ENCODE assay signal across 8 cellular contexts in the genomic region with DNA sequence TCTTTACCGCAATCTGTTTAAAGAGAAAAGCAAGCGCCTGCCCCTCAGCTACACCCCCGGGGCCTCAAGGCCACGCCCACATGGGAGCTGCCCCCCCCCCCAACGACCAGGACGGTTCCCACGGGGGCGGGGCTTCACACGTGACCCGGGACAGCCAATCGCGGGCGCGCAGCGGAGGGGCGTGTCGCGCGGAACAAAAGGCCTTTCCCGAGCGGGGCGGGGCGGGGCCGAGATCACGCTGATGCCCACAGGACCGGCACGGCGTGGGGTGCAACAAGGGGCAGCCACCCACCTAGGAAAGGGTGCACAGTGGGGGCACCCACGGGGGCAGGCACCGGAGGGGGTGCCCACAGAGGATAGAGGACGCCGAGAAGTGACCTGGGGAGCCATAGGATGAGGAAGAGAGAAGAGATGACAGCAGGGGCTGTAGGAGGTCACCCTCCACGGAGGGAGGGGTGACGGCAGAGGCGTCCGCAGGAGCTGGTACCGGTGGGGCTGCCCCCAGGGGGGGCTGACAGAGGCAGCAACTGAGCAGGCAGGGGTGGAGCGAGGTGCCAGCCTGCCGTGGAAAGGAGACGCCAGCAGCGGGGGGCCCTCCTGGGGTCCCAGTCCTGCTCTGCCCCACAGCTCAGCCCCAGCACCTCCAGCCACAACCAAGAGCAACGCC. TPM values are rescaled to one million over a fixed set of nuclear protein-coding genes. Genes with fewer than 3 reads are reported as not detected.
DNase-seq lines count a peak whose midpoint lies in the region; ATAC-seq and TF ChIP-seq lines count a peak whose summit lies in the region.

No MANE protein-coding gene starts in this region.

- H3K4me1 Mint-ChIP-seq in T-helper 1 cell treated with Interleukin-12 subunit alpha and Interleukin-12 subunit beta and Interleukin-4 antibody, amounts not matched to agents 30 μg/mL and 1 μg/mL, for 36 hours (ENCODE audit: low read depth) = peaks cover 5% of the 10 kb centered on the region

- H3K9me3 ChIP-seq in prostate gland (no peaks in the 10 kb centered on the region), upper lobe of left lung (no peaks in the 10 kb centered on the region)

- no peak for TF ChIP-seq EP300 in upper lobe of left lung (IDR thresholded peaks at IDR 0.05)

- H3K27ac Mint-ChIP-seq in T-helper 1 cell treated with Interleukin-12 subunit alpha and Interleukin-12 subunit beta and Interleukin-4 antibody, amounts not matched to agents 30 μg/mL and 1 μg/mL, for 36 hours = peak overlapping the region; percentile 31

- peak overlapping the region; percentile 20 to 37 for H3K27ac ChIP-seq in prostate gland
- peak overlapping the region in 2 of 4 donors; percentile 13 to 61 for H3K27ac ChIP-seq in upper lobe of left lung

- H3K36me3 ChIP-seq in prostate gland (peaks cover 0 to 3% of the 10 kb centered on the region in 2 donors), upper lobe of left lung (peaks cover 0 to 45% (median 16%) of the 10 kb centered on the region in 4 donors)

- intact Hi-C loops in left ventricle myocardium superior (cut with micrococcal nuclease) = no loop called here
- intact Hi-C loops in prostate gland (cut with DNase I) = loop anchor here (5.0 kb wide), 1 partner anchor 51 kb away; no protein-coding TSS in a partner anchor

- peak overlapping the region; percentile 12 to 32 for H3K4me3 ChIP-seq in prostate gland
- H3K4me3 ChIP-seq in upper lobe of left lung = peak overlapping the region in 3 of 4 donors; percentile 40 to 49 (median 42)

- ATAC-seq in HG02610 (IDR thresholded peaks at IDR 0.05; ENCODE audit: unreplicated experiment) = peak; percentile 76
- ATAC-seq in left ventricle myocardium superior = peak; percentile 97
- peak; percentile 95 to 97 for ATAC-seq in upper lobe of left lung (ENCODE audit: low FRiP score in 2 of 2)

- no peaks in the 10 kb centered on the region for H3K27me3 ChIP-seq in prostate gland (replicated peaks; ENCODE audit: insufficient read depth)
- no peaks in the 10 kb centered on the region for H3K27me3 ChIP-seq in upper lobe of left lung

- H3K4me1 ChIP-seq in prostate gland (replicated peaks) (peaks cover 3% of the 10 kb centered on the region), upper lobe of left lung (peaks cover 14 to 27% (median 17%) of the 10 kb centered on the region in 4 donors)

- H3K4me3 Mint-ChIP-seq in T-helper 1 cell treated with Interleukin-12 subunit alpha and Interleukin-12 subunit beta and Interleukin-4 antibody, amounts not matched to agents 30 μg/mL and 1 μg/mL, for 36 hours = peak overlapping the region; percentile 40

- H3K27me3 Mint-ChIP-seq in T-helper 1 cell treated with Interleukin-12 subunit alpha and Interleukin-12 subunit beta and Interleukin-4 antibody, amounts not matched to agents 30 μg/mL and 1 μg/mL, for 36 hours (ENCODE audit: low read depth) = no peaks in the 10 kb centered on the region

- TF ChIP-seq POLR2A in prostate gland (IDR thresholded peaks at IDR 0.05) (no peak), upper lobe of left lung (IDR thresholded peaks at IDR 0.05) (no peak)

- DNase-seq in GF-D8 (lab: John Stamatoyannopoulos, UW) (peak; percentile 60), NCI-H128 (lab: John Stamatoyannopoulos, UW; ENCODE audit: unreplicated experiment) (peak; percentile 58), amygdala (lab: John Stamatoyannopoulos, UW) (peak; percentile 49 to 97 (median 91)), left ventricle myocardium superior (peak; percentile 97), prostate gland (ENCODE audit: low spot score) (peak; percentile 93), upper lobe of left lung (peak; percentile 91 to 100)

- H3K36me3 Mint-ChIP-seq in T-helper 1 cell treated with Interleukin-12 subunit alpha and Interleukin-12 subunit beta and Interleukin-4 antibody, amounts not matched to agents 30 μg/mL and 1 μg/mL, for 36 hours (ENCODE audit: low read depth) = peaks cover 3% of the 10 kb centered on the region

- TF ChIP-seq CTCF in prostate gland (IDR thresholded peaks at IDR 0.05) = no peak
- TF ChIP-seq CTCF in upper lobe of left lung (IDR thresholded peaks at IDR 0.05) = no peak

- no peaks in the 10 kb centered on the region for H3K9me3 Mint-ChIP-seq in T-helper 1 cell treated with Interleukin-12 subunit alpha and Interleukin-12 subunit beta and Interleukin-4 antibody, amounts not matched to agents 30 μg/mL and 1 μg/mL, for 36 hours

- WGBS in prostate gland = 3% methylated on average over 38 of the region's 42 CpGs
- WGBS in upper lobe of left lung, 2 donors = 7 to 8% methylated on average over 30 to 38 of the region's 42 CpGs

RNA-seq across cellular contexts. Expression of a gene that starts 6.2 kb away (rescaled TPM):
- 16.4 TPM for total RNA-seq in left ventricle myocardium superior
- total RNA-seq in prostate gland = 10 to 100 TPM; 32.6 to 96.7 TPM
- total RNA-seq in upper lobe of left lung = 10 to 100 TPM in 5 of 6 donors, 1 to 10 TPM in 1; 7.6 to 83.8 (median 28.0) TPM

RNA-seq across cellular contexts. Expression of a gene that starts 12.2 kb away (rescaled TPM):
- total RNA-seq in left ventricle myocardium superior (13.3 TPM), prostate gland (10 to 100 TPM; 12.3 to 24.0 TPM), upper lobe of left lung (10 to 100 TPM in 3 of 6 donors, 1 to 10 TPM in 3; 3.1 to 16.3 (median 9.9) TPM)

RNA-seq across cellular contexts. Expression of a gene that starts 22.6 kb away (rescaled TPM):
- total RNA-seq in left ventricle myocardium superior (0.27 TPM), prostate gland (10 to 100 TPM; 26.0 to 45.2 TPM), upper lobe of left lung (1 to 10 TPM in 1 of 6 donors, under 1 TPM in 1, not detected in 4; 0.27 to 2.2 TPM)

RNA-seq across cellular contexts. Expression of a gene that starts 36.1 kb away (rescaled TPM):
- total RNA-seq in left ventricle myocardium superior = 1.6 TPM
- total RNA-seq in prostate gland = 1 to 10 TPM in 1 of 2 donors, not detected in 1; 5.7 TPM
- total RNA-seq in upper lobe of left lung = 1 to 10 TPM in 4 of 6 donors, under 1 TPM in 1, not detected in 1; 0.30 to 5.4 (median 2.9) TPM

RNA-seq across cellular contexts. Expression of a gene that starts 56.6 kb away (rescaled TPM):
- total RNA-seq in left ventricle myocardium superior = 37.6 TPM
- total RNA-seq in prostate gland = 100 to 1,000 TPM in 1 of 2 donors, 10 to 100 TPM in 1; 99.6 to 132 TPM
- total RNA-seq in upper lobe of left lung = 100 to 1,000 TPM in 1 of 6 donors, 10 to 100 TPM in 5; 32.8 to 106 (median 93.0) TPM

Comparison
In these comparisons a context has a peak if more than half of its experiments do, and no peak if none do; other contexts are left out.
1. RNA of a gene that starts 22.6 kb away (total RNA-seq): 26.0 to 45.2 TPM in prostate gland; 0.27 TPM in left ventricle myocardium superior (single experiment) and 0.27 to 2.2 TPM in upper lobe of left lung; every median in the first group is over 4 times any median in the second.
2. Peak in every context shown above with its lines, with median percentiles within 50 percentile points of each other: DNase-seq and ATAC-seq.